ENCODE assay signal across 9 cellular contexts in the genomic region with DNA sequence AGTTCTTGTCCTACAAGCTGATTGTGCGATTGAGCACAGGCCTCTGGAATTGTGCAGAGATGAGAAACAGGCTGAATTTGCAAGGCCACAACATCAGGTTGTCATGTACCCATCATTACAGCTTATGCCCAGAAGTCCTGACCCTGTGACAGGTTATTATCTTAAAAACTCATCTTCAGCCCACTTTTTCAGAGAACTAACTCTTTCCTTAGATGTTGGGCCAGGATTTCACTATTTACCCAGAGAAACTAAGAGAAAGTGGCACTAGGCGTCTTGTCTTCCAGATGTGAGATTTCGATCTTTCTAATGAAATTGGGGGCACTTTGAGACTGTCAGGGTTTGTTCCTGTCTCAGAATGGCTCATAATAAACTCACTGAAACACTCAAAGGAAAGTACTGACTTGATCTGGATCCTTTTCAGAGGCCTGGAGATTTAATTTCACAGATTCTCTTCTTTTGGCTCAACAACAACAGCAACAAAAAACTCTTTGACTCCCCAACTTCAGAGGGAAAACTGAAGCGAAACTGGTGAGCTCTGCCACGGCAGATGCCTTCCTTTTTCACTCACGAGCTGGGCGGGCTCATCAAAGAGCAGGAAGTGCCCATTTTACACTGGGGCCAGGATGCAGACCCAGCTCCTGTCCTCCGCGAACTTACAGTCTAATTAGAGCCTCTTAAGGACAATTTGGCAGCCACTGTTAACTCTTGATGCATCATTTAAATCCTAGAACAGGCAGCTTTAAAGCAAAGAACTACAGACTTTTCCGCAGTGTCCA. TPM values are rescaled to one million over a fixed set of nuclear protein-coding genes. Genes with fewer than 3 reads are reported as not detected.
A peak's percentile ranks its signal among the peaks of the same experiment; 100 is the strongest.
DNase-seq lines count a peak whose midpoint lies in the region; ATAC-seq and TF ChIP-seq lines count a peak whose summit lies in the region.
"Had no signal": no experiment of that assay in that cellular context is flagged by ENCODE, and none has a peak within 500 bp of the region (broad histone marks: within the 10 kb centered on the region; RNA-seq: fewer than 3 reads in every experiment).

No MANE protein-coding gene starts in this region.

- intact Hi-C loops in dorsolateral prefrontal cortex (cut with DNase I) (no loop called here), sciatic nerve (cut with DNase I) (no loop called here)

- no peak overlapping the region for H2BK12ac ChIP-seq in neuronal stem cell (ENCODE audit: low read length)

- H3K18ac ChIP-seq in neuronal stem cell (ENCODE audit: low read length) = no peak overlapping the region

- no peak overlapping the region for H2BK5ac ChIP-seq in neuronal stem cell (ENCODE audit: low read length)

- no peak overlapping the region for H4K91ac ChIP-seq in neuronal stem cell (ENCODE audit: low read depth, low read length, poor library complexity)

- ATAC-seq in sciatic nerve (peak; percentile 74), GM18502 (IDR thresholded peaks at IDR 0.05; ENCODE audit: poor library complexity, unreplicated experiment) (no peak)

- no peak overlapping the region for H2AFZ ChIP-seq in neuronal stem cell (ENCODE audit: low read length)

- no peak overlapping the region for H4K8ac ChIP-seq in neuronal stem cell (ENCODE audit: low read depth, low read length)

- peaks cover 0 to 3% of the 10 kb centered on the region in 2 donors for H3K9me3 ChIP-seq in neuronal stem cell (replicated peaks in 1 of 2; ENCODE audit: control insufficient read depth in 2 of 2, insufficient read depth in 1 of 2, low read depth in 1 of 2, low read length in 2 of 2)
- H3K9me3 ChIP-seq: SJSA1 had no signal

- no peak overlapping the region for H2AK5ac ChIP-seq in neuronal stem cell (ENCODE audit: low read depth, low read length)

- WGBS in neuronal stem cell (ENCODE audit: extremely low coverage in 2 of 2, insufficient read length in 2 of 2, insufficient replicate concordance in 1 of 2), 2 donors = no CpG with 5 or more reads among the region's 10 CpGs

- peak; percentile 44 for DNase-seq in GM12865 (ENCODE audit: low read depth)
- DNase-seq in RPMI7951 (ENCODE audit: low read depth) = peak; percentile 56
- peak in 2 of 10 donors; percentile 24 to 34 for DNase-seq in dorsolateral prefrontal cortex
- no peak for DNase-seq in sciatic nerve (ENCODE audit: low spot score)
- no peak for DNase-seq in NCI-H1694 treated with DMSO at 0.1 percent for 48 hours (lab: John Stamatoyannopoulos, UW)
- DNase-seq in neuronal stem cell (ENCODE audit: low spot score) = no peak
- DNase-seq in mesenteric fat pad (ENCODE audit: low spot score) = no peak

- H3K4me2 ChIP-seq in neuronal stem cell (ENCODE audit: insufficient read depth, low read length, poor library complexity, severe bottlenecking) = no peak overlapping the region

- H3K4ac ChIP-seq in neuronal stem cell (ENCODE audit: low read length) = no peak overlapping the region

- H3K14ac ChIP-seq in neuronal stem cell (ENCODE audit: low read length) = no peak overlapping the region

- no peak overlapping the region for H3K23ac ChIP-seq in neuronal stem cell (ENCODE audit: low read depth, low read length, poor library complexity)

- no peak overlapping the region for H3K9ac ChIP-seq in neuronal stem cell (ENCODE audit: low read depth, low read length, poor library complexity)

- H3K79me1 ChIP-seq in neuronal stem cell (ENCODE audit: low read depth, low read length) = no peaks in the 10 kb centered on the region

- no peak overlapping the region for H2BK120ac ChIP-seq in neuronal stem cell (ENCODE audit: low read depth, low read length)

- H3K27me3 ChIP-seq in dorsolateral prefrontal cortex = no peaks in the 10 kb centered on the region
- H3K27me3 ChIP-seq in neuronal stem cell (ENCODE audit: control insufficient read depth in 3 of 3, insufficient read depth in 3 of 3, low read depth in 1 of 3, low read length in 3 of 3) = no peaks in the 10 kb centered on the region
- H3K27me3 ChIP-seq: SJSA1 had no signal

- peaks cover 10 to 16% of the 10 kb centered on the region in 2 donors for H3K4me1 ChIP-seq in neuronal stem cell (ENCODE audit: control insufficient read depth in 2 of 2, insufficient read depth in 1 of 2, low read depth in 1 of 2, low read length in 2 of 2)

- H3K4me3 ChIP-seq in GM12865 (ENCODE audit: low read depth, low read length) = no peak overlapping the region
- H3K4me3 ChIP-seq in dorsolateral prefrontal cortex = peak overlapping the region in 1 of 59 donors; percentile 6
- no peak overlapping the region for H3K4me3 ChIP-seq in neuronal stem cell (ENCODE audit: low read length in 2 of 2)
- H3K4me3 ChIP-seq: SJSA1 had no signal

- no peak for TF ChIP-seq CTCF in GM12865 (IDR thresholded peaks at IDR 0.05; ENCODE audit: insufficient read depth, low read depth, low read length, missing control alignments)
- TF ChIP-seq CTCF in dorsolateral prefrontal cortex (IDR thresholded peaks at IDR 0.05 in 54 of 56, conservative IDR thresholded peaks at IDR 0.05 in 2 of 56; ENCODE audit: low read depth in 1 of 56, partially characterized antibody in 56 of 56) = no peak

- H3K27ac ChIP-seq in dorsolateral prefrontal cortex (peak overlapping the region in 55 of 59 donors; percentile 3 to 84 (median 55)), neuronal stem cell (replicated peaks; ENCODE audit: low read length) (no peak overlapping the region)

- peaks cover 16 to 36% of the 10 kb centered on the region in 2 donors for H3K36me3 ChIP-seq in neuronal stem cell (replicated peaks in 1 of 2; ENCODE audit: control insufficient read depth in 2 of 2, insufficient read depth in 2 of 2, low read length in 2 of 2)

- H2BK15ac ChIP-seq in neuronal stem cell (ENCODE audit: low read length) = no peak overlapping the region

RNA-seq across cellular contexts. Expression of gene SLC12A3, which starts 17.6 kb away (rescaled TPM):
- total RNA-seq in RPMI7951 (2014; rRNA removed; shearing (Covaris generic)) = not detected in 2 replicates
- total RNA-seq in dorsolateral prefrontal cortex = 1 to 10 TPM in 20 of 120 experiments, under 1 TPM in 80, not detected in 20; 0.10 to 3.2 (median 0.46) TPM
- not detected for total RNA-seq in sciatic nerve
- polyA plus RNA-seq in neuronal stem cell (2013, experiment 1 of 2) = not detected
- not detected for polyA plus RNA-seq in neuronal stem cell (2013, experiment 2 of 2)
- total RNA-seq in mesenteric fat pad = not detected
- total RNA-seq: SJSA1 had no signal

Comparison
In these comparisons a context has a peak if more than half of its experiments do, and no peak if none do; other contexts are left out.
1. DNase-seq: peak in GM12865 (single experiment) and RPMI7951 (single experiment); none in sciatic nerve (single experiment), NCI-H1694 treated with DMSO at 0.1 percent for 48 hours (single experiment), neuronal stem cell (single experiment) and mesenteric fat pad (single experiment).